ENCODE assay signal across 21 cellular contexts in genomic region chr9:89609426-89610006, GRCh38. TPM values are rescaled to one million over a fixed set of nuclear protein-coding genes. Genes with fewer than 3 reads are reported as not detected.
"Had no signal": no experiment of that assay in that cellular context is flagged by ENCODE, and none has a peak within 500 bp of the region (broad histone marks: within the 10 kb centered on the region; RNA-seq: fewer than 3 reads in every experiment).

No MANE protein-coding gene starts in this region.

- H3K36me3 ChIP-seq: esophagus squamous epithelium, neutrophil, sigmoid colon, tibial nerve had no signal

- H3K27me3 ChIP-seq: esophagus squamous epithelium, neutrophil, sigmoid colon, testis, tibial nerve had no signal

- ATAC-seq: effector memory CD8-positive, alpha-beta T cell; left colon; left ventricle myocardium superior; naive thymus-derived CD8-positive, alpha-beta T cell; stimulated activated naive B cell treated with anti-CD40 and anti-IgM and Interleukin-4, amounts not matched to agents 10 μg/mL and 1 μg/mL and 100 μg/mL, for 72 hours; stimulated activated naive CD8-positive, alpha-beta T cell treated with anti-CD3 and anti-CD28 coated beads, Interleukin-15, amount 100 ng/mL, for 72 hours had no signal

- H3K4me3 ChIP-seq: esophagus squamous epithelium, sigmoid colon, skin epidermis, testis, tibial nerve had no signal

- FAIRE-seq: colon, keratinocyte had no signal

- H3K9me3 ChIP-seq: esophagus squamous epithelium, neutrophil, sigmoid colon, testis had no signal

- DNase-seq: effector memory CD8-positive, alpha-beta T cell; esophagus squamous epithelium; foreskin fibroblast; immature natural killer cell; left colon; left ventricle myocardium superior; mesendoderm; naive thymus-derived CD8-positive, alpha-beta T cell; sigmoid colon; stimulated activated CD4-positive, alpha-beta T cell treated with anti-CD3 and anti-CD28 coated beads, Interleukin-2, amount 100 ng/mL, for 24 hours; stimulated activated CD4-positive, alpha-beta T cell treated with anti-CD3 and anti-CD28 coated beads, Interleukin-4, amount 100 ng/mL, for 4 hours; stimulated activated naive B cell treated with anti-CD40 and anti-IgM and Interleukin-4, amounts not matched to agents 10 μg/mL and 1 μg/mL and 100 μg/mL, for 72 hours; stimulated activated naive CD8-positive, alpha-beta T cell treated with anti-CD3 and anti-CD28 coated beads, Interleukin-15, amount 100 ng/mL, for 72 hours; testis had no signal

- H3K27ac ChIP-seq: esophagus squamous epithelium, neutrophil, skin epidermis, testis, tibial nerve had no signal

RNA-seq across cellular contexts. Expression of gene GADD45G, which starts 4.7 kb away (rescaled TPM):
- total RNA-seq: epithelial cell of proximal tubule, lung microvascular endothelial cell had no signal
